In the genomic region with DNA sequence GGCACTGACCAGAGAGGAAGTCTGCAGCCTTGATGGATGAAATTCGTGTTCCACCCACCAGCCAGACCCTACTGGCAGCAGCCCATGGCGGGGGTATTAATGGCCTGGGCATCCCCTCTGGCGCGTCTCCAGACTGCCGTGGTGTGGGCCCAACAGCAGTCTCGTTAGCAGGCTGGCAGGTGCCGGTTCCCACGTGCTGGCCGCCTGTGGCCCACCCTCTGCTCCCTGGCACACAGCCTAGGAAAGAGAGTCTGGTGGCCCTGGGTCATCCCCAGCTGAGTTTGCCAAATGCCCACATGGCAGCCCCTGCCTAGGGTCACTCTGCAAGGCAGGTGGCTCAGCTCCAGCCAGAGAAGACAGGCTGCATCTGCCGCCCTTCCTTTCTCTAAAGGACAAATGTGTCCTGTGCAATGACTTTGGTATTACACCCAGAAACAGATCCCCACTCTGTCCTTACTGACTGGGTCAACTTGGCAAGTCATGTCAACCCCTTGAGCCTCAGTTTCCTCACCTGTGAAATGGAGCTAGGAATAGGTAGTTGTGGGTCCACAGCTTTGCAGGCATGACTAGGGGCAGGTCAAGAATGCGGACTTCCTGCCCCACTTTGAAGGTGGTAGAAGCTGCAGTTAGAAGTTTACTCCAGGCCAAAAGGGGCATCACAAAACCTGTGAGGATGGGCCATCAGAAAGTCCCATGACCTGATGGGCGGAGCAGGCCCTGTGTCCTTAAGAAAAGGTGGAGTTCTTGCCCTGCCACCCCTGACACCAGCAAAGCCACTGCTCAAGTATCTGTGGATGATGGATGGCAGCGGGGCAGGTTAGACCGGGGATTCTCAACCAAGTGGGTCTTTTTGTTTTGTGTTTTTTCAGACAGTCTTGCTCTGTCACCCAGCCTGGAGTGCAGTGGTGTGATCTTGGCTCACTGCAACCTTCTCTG, we compare ENCODE assay signal across 1 cellular context.
TF ChIP-seq lines count a peak whose summit lies in the region.

No MANE protein-coding gene starts in this region.

TF ChIP-seq in HepG2, 621 proteins besides CTCF, POLR2A, EP300 and RAD21 (continues in another document):
- TF ChIP-seq, protein P1, sequence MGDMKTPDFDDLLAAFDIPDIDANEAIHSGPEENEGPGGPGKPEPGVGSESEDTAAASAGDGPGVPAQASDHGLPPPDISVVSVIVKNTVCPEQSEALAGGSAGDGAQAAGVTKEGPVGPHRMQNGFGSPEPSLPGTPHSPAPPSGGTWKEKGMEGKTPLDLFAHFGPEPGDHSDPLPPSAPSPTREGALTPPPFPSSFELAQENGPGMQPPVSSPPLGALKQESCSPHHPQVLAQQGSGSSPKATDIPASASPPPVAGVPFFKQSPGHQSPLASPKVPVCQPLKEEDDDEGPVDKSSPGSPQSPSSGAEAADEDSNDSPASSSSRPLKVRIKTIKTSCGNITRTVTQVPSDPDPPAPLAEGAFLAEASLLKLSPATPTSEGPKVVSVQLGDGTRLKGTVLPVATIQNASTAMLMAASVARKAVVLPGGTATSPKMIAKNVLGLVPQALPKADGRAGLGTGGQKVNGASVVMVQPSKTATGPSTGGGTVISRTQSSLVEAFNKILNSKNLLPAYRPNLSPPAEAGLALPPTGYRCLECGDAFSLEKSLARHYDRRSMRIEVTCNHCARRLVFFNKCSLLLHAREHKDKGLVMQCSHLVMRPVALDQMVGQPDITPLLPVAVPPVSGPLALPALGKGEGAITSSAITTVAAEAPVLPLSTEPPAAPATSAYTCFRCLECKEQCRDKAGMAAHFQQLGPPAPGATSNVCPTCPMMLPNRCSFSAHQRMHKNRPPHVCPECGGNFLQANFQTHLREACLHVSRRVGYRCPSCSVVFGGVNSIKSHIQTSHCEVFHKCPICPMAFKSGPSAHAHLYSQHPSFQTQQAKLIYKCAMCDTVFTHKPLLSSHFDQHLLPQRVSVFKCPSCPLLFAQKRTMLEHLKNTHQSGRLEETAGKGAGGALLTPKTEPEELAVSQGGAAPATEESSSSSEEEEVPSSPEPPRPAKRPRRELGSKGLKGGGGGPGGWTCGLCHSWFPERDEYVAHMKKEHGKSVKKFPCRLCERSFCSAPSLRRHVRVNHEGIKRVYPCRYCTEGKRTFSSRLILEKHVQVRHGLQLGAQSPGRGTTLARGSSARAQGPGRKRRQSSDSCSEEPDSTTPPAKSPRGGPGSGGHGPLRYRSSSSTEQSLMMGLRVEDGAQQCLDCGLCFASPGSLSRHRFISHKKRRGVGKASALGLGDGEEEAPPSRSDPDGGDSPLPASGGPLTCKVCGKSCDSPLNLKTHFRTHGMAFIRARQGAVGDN (CRISPR knock-in tag; IDR thresholded peaks at IDR 0.05): peak; percentile 16
- TF ChIP-seq ZNF224 (CRISPR knock-in tag; IDR thresholded peaks at IDR 0.05) (0 out of 2 replicates have a peak, but pooled peaks have one; percentile 62), ZNF629 (CRISPR knock-in tag; conservative IDR thresholded peaks at IDR 0.05) (peak; percentile 92), MED1 (CRISPR knock-in tag; IDR thresholded peaks at IDR 0.05) (no peak), NFKB2 (CRISPR knock-in tag; IDR thresholded peaks at IDR 0.05; ENCODE audit: borderline replicate concordance) (0 out of 2 replicates have a peak, but pooled peaks have one; percentile 26), AGO2 (optimal IDR thresholded peaks at IDR 0.05; ENCODE audit: low read depth, low read length) (peak; percentile 97), CAMTA2 (CRISPR knock-in tag; IDR thresholded peaks at IDR 0.05; ENCODE audit: borderline replicate concordance) (0 out of 2 replicates have a peak, but pooled peaks have one; percentile 10), REPIN1 (CRISPR knock-in tag; IDR thresholded peaks at IDR 0.05; ENCODE audit: borderline replicate concordance, low read depth) (peak; percentile 18; the same call in 1 of the 2 replicates), ZNF337 (CRISPR knock-in tag; IDR thresholded peaks at IDR 0.05; ENCODE audit: borderline replicate concordance, low read depth) (no peak), CENPX (CRISPR knock-in tag; IDR thresholded peaks at IDR 0.05) (no peak), ZNF782 (CRISPR knock-in tag; IDR thresholded peaks at IDR 0.05; ENCODE audit: borderline replicate concordance) (no peak), RXRB (CRISPR knock-in tag; IDR thresholded peaks at IDR 0.05; ENCODE audit: borderline replicate concordance) (no peak), MAZ (IDR thresholded peaks at IDR 0.05; ENCODE audit: borderline replicate concordance, low read depth, low read length) (no peak), MAZ (CRISPR knock-in tag; IDR thresholded peaks at IDR 0.05; ENCODE audit: low read depth) (no peak), ERF (CRISPR knock-in tag; IDR thresholded peaks at IDR 0.05) (0 out of 2 replicates have a peak, but pooled peaks have one; percentile 6), ZNF567 (CRISPR knock-in tag; IDR thresholded peaks at IDR 0.05; ENCODE audit: borderline replicate concordance) (no peak), ZNF333 (CRISPR knock-in tag; IDR thresholded peaks at IDR 0.05; ENCODE audit: borderline replicate concordance) (0 out of 2 replicates have a peak, but pooled peaks have one; percentile 60), SRY (CRISPR knock-in tag; IDR thresholded peaks at IDR 0.05) (no peak), ZSCAN25 (CRISPR knock-in tag; IDR thresholded peaks at IDR 0.05) (no peak), NFE2L1 (CRISPR knock-in tag; IDR thresholded peaks at IDR 0.05; ENCODE audit: borderline replicate concordance) (0 out of 2 replicates have a peak, but pooled peaks have one; percentile 14), ZNF329 (CRISPR knock-in tag; IDR thresholded peaks at IDR 0.05; ENCODE audit: low read depth) (peak; percentile 61; the same call in 1 of the 2 replicates), NFATC3 (CRISPR knock-in tag; IDR thresholded peaks at IDR 0.05) (no peak)
- TF ChIP-seq, protein P2, sequence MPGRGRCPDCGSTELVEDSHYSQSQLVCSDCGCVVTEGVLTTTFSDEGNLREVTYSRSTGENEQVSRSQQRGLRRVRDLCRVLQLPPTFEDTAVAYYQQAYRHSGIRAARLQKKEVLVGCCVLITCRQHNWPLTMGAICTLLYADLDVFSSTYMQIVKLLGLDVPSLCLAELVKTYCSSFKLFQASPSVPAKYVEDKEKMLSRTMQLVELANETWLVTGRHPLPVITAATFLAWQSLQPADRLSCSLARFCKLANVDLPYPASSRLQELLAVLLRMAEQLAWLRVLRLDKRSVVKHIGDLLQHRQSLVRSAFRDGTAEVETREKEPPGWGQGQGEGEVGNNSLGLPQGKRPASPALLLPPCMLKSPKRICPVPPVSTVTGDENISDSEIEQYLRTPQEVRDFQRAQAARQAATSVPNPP (CRISPR knock-in tag; IDR thresholded peaks at IDR 0.05): peak; percentile 38; the same call in 1 of the 2 replicates
- TF ChIP-seq, protein P3, sequence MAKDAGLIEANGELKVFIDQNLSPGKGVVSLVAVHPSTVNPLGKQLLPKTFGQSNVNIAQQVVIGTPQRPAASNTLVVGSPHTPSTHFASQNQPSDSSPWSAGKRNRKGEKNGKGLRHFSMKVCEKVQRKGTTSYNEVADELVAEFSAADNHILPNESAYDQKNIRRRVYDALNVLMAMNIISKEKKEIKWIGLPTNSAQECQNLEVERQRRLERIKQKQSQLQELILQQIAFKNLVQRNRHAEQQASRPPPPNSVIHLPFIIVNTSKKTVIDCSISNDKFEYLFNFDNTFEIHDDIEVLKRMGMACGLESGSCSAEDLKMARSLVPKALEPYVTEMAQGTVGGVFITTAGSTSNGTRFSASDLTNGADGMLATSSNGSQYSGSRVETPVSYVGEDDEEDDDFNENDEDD (CRISPR knock-in tag; IDR thresholded peaks at IDR 0.05; ENCODE audit: borderline replicate concordance): no peak
- TF ChIP-seq, protein P4, sequence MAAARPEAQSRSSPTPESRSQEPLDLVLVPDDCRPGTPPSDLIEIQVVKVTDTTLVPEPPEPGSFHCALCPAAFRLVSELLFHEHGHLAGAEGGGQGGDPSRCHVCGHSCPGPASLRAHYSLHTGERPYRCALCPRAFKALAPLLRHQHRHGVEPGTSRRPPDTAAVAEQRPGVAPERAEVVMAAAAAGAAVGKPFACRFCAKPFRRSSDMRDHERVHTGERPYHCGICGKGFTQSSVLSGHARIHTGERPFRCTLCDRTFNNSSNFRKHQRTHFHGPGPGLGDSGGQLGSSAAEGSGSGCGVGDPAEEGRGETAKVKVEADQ (CRISPR knock-in tag; IDR thresholded peaks at IDR 0.05; ENCODE audit: borderline replicate concordance): peak; percentile 81
- TF ChIP-seq, protein P5, sequence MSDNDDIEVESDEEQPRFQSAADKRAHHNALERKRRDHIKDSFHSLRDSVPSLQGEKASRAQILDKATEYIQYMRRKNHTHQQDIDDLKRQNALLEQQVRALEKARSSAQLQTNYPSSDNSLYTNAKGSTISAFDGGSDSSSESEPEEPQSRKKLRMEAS (IDR thresholded peaks at IDR 0.05): 0 out of 2 replicates have a peak, but pooled peaks have one; percentile 10
- TF ChIP-seq, protein P6, sequence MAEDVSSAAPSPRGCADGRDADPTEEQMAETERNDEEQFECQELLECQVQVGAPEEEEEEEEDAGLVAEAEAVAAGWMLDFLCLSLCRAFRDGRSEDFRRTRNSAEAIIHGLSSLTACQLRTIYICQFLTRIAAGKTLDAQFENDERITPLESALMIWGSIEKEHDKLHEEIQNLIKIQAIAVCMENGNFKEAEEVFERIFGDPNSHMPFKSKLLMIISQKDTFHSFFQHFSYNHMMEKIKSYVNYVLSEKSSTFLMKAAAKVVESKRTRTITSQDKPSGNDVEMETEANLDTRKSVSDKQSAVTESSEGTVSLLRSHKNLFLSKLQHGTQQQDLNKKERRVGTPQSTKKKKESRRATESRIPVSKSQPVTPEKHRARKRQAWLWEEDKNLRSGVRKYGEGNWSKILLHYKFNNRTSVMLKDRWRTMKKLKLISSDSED (CRISPR knock-in tag; IDR thresholded peaks at IDR 0.05): peak; percentile 91; the same call in 1 of the 2 replicates
- TF ChIP-seq, protein P7, sequence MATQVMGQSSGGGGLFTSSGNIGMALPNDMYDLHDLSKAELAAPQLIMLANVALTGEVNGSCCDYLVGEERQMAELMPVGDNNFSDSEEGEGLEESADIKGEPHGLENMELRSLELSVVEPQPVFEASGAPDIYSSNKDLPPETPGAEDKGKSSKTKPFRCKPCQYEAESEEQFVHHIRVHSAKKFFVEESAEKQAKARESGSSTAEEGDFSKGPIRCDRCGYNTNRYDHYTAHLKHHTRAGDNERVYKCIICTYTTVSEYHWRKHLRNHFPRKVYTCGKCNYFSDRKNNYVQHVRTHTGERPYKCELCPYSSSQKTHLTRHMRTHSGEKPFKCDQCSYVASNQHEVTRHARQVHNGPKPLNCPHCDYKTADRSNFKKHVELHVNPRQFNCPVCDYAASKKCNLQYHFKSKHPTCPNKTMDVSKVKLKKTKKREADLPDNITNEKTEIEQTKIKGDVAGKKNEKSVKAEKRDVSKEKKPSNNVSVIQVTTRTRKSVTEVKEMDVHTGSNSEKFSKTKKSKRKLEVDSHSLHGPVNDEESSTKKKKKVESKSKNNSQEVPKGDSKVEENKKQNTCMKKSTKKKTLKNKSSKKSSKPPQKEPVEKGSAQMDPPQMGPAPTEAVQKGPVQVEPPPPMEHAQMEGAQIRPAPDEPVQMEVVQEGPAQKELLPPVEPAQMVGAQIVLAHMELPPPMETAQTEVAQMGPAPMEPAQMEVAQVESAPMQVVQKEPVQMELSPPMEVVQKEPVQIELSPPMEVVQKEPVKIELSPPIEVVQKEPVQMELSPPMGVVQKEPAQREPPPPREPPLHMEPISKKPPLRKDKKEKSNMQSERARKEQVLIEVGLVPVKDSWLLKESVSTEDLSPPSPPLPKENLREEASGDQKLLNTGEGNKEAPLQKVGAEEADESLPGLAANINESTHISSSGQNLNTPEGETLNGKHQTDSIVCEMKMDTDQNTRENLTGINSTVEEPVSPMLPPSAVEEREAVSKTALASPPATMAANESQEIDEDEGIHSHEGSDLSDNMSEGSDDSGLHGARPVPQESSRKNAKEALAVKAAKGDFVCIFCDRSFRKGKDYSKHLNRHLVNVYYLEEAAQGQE (IDR thresholded peaks at IDR 0.05; ENCODE audit: borderline replicate concordance in 1 of 2, low read depth in 1 of 2, low read length in 2 of 2): no peak
- TF ChIP-seq, protein P8, sequence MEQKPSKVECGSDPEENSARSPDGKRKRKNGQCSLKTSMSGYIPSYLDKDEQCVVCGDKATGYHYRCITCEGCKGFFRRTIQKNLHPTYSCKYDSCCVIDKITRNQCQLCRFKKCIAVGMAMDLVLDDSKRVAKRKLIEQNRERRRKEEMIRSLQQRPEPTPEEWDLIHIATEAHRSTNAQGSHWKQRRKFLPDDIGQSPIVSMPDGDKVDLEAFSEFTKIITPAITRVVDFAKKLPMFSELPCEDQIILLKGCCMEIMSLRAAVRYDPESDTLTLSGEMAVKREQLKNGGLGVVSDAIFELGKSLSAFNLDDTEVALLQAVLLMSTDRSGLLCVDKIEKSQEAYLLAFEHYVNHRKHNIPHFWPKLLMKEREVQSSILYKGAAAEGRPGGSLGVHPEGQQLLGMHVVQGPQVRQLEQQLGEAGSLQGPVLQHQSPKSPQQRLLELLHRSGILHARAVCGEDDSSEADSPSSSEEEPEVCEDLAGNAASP (CRISPR knock-in tag; IDR thresholded peaks at IDR 0.05; ENCODE audit: borderline replicate concordance): no peak
